In the genomic region with DNA sequence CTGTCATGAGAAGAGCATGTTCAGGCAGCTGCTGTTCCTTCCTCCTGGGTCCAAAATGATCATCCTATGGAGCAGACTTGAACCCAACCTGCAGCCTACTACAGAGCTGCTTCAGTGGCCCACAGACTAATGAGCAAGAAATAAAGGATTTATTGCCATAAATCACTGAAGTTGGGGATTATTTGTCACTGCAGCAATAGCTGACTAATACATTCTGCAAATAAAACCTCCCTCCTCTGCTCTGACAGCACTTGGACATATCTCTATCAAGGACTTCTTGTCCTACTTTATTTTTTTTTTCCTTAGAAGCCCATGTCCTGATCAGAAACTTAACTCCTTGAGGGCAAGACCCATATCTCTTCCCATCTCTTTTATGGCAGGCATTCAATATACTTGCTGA, we compare ENCODE assay signal across 30 cellular contexts. TPM values are rescaled to one million over a fixed set of nuclear protein-coding genes. Genes with fewer than 3 reads are reported as not detected.
"Had no signal": no experiment of that assay in that cellular context is flagged by ENCODE, and none has a peak within 500 bp of the region (broad histone marks: within the 10 kb centered on the region; RNA-seq: fewer than 3 reads in every experiment).

No MANE protein-coding gene starts in this region.

- DNase-seq: colonic mucosa; cortex of kidney; dermis blood vessel endothelial cell; dorsolateral prefrontal cortex; effector CD4-positive, alpha-beta T cell; effector CD8-positive, alpha-beta T cell; effector memory CD4-positive, alpha-beta T cell; effector memory CD8-positive, alpha-beta T cell; endodermal cell; erythroblast; esophagus squamous epithelium; foreskin fibroblast; foreskin keratinocyte; foreskin melanocyte; gastrocnemius medialis; glutamatergic neuron; head of caudate nucleus; heart left ventricle; heart right ventricle had no signal

- H3K36me3 ChIP-seq: colonic mucosa, esophagus muscularis mucosa, esophagus squamous epithelium, gastrocnemius medialis, gastroesophageal sphincter, heart left ventricle, heart right ventricle had no signal

- H3K27ac ChIP-seq: colonic mucosa, coronary artery, dorsolateral prefrontal cortex, epithelial cell of prostate, esophagus muscularis mucosa, esophagus squamous epithelium, foreskin keratinocyte, gastrocnemius medialis, gastroesophageal sphincter, heart left ventricle, heart right ventricle had no signal

- H3K9me3 ChIP-seq: colonic mucosa had no signal

- H3K4me3 ChIP-seq: colonic mucosa, coronary artery, dorsolateral prefrontal cortex, esophagus muscularis mucosa, esophagus squamous epithelium, gastrocnemius medialis, gastroesophageal sphincter, heart left ventricle, heart right ventricle had no signal

- ATAC-seq: effector memory CD8-positive, alpha-beta T cell; esophagus mucosa; foreskin keratinocyte; gastrocnemius medialis; gastroesophageal sphincter; heart left ventricle; heart right ventricle had no signal

- H3K4me1 ChIP-seq: colonic mucosa, esophagus muscularis mucosa, gastrocnemius medialis, gastroesophageal sphincter, heart left ventricle, heart right ventricle had no signal

- FAIRE-seq: colon, endometrium, endothelial cell of umbilical vein, frontal cortex had no signal

- H3K27me3 ChIP-seq: colonic mucosa, dorsolateral prefrontal cortex, esophagus muscularis mucosa, esophagus squamous epithelium, foreskin keratinocyte, gastrocnemius medialis, gastroesophageal sphincter, heart left ventricle, heart right ventricle had no signal

RNA-seq across cellular contexts. Expression of gene KSR2, which starts 57.4 kb away (rescaled TPM):
- total RNA-seq: fibroblast of lung, fibroblast of villous mesenchyme had no signal
- polyA plus RNA-seq: fibroblast of lung, heart right ventricle had no signal
